ENCODE assay signal across 1 cellular context in the genomic region with DNA sequence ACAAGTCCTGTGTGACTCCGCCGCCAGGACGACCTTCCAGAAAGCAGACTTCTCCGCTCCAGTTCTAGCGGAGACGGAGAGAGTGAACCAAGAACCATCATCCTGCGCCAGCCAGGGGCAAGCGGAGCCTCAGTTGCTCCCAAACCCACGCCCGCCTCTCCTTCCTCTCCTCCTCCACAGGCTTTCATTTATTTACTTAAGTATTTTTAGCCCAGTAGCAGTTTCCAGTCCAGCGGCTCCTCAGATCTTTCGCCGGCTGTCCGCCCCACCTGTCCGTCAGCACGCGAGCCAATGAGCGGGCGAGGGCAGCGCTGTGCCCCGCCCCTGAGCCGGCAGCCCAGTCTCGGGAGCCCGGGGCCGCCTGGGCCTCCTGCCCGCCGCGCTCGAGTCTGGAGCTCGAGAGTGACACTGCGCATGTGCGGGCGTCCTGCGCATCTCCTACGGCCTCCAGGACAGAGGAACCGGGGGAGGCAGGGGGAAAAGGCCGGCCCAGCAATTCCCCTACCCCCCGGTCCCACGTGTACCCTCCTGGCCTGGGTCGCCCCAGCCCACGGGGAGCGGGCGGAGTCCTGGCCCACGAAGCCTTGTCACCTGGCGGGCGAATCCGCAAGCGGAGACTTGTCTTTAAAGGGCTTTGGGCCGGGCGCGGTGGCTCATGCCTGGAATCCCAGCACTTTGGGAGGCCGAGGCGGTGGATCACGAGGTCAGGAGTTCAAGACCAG.
TF ChIP-seq lines count a peak whose summit lies in the region.

A gene (plus strand): TSS at position 425 of the 722 bp plus-strand sequence.

TF ChIP-seq in HepG2, 621 proteins besides CTCF, POLR2A, EP300 and RAD21 (continued from another document and continues in another):
- TF ChIP-seq, protein P1, sequence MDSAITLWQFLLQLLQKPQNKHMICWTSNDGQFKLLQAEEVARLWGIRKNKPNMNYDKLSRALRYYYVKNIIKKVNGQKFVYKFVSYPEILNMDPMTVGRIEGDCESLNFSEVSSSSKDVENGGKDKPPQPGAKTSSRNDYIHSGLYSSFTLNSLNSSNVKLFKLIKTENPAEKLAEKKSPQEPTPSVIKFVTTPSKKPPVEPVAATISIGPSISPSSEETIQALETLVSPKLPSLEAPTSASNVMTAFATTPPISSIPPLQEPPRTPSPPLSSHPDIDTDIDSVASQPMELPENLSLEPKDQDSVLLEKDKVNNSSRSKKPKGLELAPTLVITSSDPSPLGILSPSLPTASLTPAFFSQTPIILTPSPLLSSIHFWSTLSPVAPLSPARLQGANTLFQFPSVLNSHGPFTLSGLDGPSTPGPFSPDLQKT (CRISPR knock-in tag; IDR thresholded peaks at IDR 0.05; ENCODE audit: borderline replicate concordance): no peak
- 0 out of 2 replicates have a peak, but pooled peaks have one; percentile 8 for TF ChIP-seq ZBTB3 (CRISPR knock-in tag; IDR thresholded peaks at IDR 0.05; ENCODE audit: borderline replicate concordance, low read depth)
- TF ChIP-seq SRY (CRISPR knock-in tag; IDR thresholded peaks at IDR 0.05): 0 out of 2 replicates have a peak, but pooled peaks have one; percentile 31
- no peak for TF ChIP-seq TSC22D2 (CRISPR knock-in tag; IDR thresholded peaks at IDR 0.05; ENCODE audit: borderline replicate concordance)
- TF ChIP-seq, protein P2, sequence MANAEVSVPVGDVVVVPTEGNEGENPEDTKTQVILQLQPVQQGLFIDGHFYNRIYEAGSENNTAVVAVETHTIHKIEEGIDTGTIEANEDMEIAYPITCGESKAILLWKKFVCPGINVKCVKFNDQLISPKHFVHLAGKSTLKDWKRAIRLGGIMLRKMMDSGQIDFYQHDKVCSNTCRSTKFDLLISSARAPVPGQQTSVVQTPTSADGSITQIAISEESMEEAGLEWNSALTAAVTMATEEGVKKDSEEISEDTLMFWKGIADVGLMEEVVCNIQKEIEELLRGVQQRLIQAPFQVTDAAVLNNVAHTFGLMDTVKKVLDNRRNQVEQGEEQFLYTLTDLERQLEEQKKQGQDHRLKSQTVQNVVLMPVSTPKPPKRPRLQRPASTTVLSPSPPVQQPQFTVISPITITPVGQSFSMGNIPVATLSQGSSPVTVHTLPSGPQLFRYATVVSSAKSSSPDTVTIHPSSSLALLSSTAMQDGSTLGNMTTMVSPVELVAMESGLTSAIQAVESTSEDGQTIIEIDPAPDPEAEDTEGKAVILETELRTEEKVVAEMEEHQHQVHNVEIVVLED (CRISPR knock-in tag; IDR thresholded peaks at IDR 0.05; ENCODE audit: borderline replicate concordance): peak; percentile 59; the same call in 1 of the 2 replicates
- TF ChIP-seq ARHGAP35 (CRISPR knock-in tag; IDR thresholded peaks at IDR 0.05; ENCODE audit: borderline replicate concordance): no peak
- peak; percentile 32; the same call in 1 of the 2 replicates for TF ChIP-seq GATAD2A (CRISPR knock-in tag; IDR thresholded peaks at IDR 0.05)
- TF ChIP-seq IRF2 (CRISPR knock-in tag; IDR thresholded peaks at IDR 0.05): peak; percentile 46; the same call in 1 of the 2 replicates
- no peak for TF ChIP-seq ZNF530 (CRISPR knock-in tag; IDR thresholded peaks at IDR 0.05; ENCODE audit: low read depth)
- TF ChIP-seq CBFB (CRISPR knock-in tag; IDR thresholded peaks at IDR 0.05): 0 out of 2 replicates have a peak, but pooled peaks have one; percentile 8
- no peak for TF ChIP-seq ZNF569 (CRISPR knock-in tag; IDR thresholded peaks at IDR 0.05; ENCODE audit: borderline replicate concordance)
- no peak for TF ChIP-seq PLRG1 (conservative IDR thresholded peaks at IDR 0.05)
- TF ChIP-seq PHF21A (CRISPR knock-in tag; IDR thresholded peaks at IDR 0.05): peak; percentile 35
- no peak for TF ChIP-seq NR2F6 (IDR thresholded peaks at IDR 0.05)
- TF ChIP-seq NR2F6 (CRISPR knock-in tag; IDR thresholded peaks at IDR 0.05): no peak
- TF ChIP-seq, protein P3, sequence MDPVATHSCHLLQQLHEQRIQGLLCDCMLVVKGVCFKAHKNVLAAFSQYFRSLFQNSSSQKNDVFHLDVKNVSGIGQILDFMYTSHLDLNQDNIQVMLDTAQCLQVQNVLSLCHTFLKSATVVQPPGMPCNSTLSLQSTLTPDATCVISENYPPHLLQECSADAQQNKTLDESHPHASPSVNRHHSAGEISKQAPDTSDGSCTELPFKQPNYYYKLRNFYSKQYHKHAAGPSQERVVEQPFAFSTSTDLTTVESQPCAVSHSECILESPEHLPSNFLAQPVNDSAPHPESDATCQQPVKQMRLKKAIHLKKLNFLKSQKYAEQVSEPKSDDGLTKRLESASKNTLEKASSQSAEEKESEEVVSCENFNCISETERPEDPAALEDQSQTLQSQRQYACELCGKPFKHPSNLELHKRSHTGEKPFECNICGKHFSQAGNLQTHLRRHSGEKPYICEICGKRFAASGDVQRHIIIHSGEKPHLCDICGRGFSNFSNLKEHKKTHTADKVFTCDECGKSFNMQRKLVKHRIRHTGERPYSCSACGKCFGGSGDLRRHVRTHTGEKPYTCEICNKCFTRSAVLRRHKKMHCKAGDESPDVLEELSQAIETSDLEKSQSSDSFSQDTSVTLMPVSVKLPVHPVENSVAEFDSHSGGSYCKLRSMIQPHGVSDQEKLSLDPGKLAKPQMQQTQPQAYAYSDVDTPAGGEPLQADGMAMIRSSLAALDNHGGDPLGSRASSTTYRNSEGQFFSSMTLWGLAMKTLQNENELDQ (CRISPR knock-in tag; IDR thresholded peaks at IDR 0.05; ENCODE audit: borderline replicate concordance): no peak
- no peak for TF ChIP-seq MATR3 (CRISPR knock-in tag; IDR thresholded peaks at IDR 0.05)
- TF ChIP-seq, protein P4, sequence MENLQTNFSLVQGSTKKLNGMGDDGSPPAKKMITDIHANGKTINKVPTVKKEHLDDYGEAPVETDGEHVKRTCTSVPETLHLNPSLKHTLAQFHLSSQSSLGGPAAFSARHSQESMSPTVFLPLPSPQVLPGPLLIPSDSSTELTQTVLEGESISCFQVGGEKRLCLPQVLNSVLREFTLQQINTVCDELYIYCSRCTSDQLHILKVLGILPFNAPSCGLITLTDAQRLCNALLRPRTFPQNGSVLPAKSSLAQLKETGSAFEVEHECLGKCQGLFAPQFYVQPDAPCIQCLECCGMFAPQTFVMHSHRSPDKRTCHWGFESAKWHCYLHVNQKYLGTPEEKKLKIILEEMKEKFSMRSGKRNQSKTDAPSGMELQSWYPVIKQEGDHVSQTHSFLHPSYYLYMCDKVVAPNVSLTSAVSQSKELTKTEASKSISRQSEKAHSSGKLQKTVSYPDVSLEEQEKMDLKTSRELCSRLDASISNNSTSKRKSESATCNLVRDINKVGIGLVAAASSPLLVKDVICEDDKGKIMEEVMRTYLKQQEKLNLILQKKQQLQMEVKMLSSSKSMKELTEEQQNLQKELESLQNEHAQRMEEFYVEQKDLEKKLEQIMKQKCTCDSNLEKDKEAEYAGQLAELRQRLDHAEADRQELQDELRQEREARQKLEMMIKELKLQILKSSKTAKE (CRISPR knock-in tag; IDR thresholded peaks at IDR 0.05; ENCODE audit: borderline replicate concordance): no peak; the same call in 1 of the 2 replicates
- no peak for TF ChIP-seq TBX3 (IDR thresholded peaks at IDR 0.05; ENCODE audit: borderline replicate concordance)
- TF ChIP-seq, protein P5, sequence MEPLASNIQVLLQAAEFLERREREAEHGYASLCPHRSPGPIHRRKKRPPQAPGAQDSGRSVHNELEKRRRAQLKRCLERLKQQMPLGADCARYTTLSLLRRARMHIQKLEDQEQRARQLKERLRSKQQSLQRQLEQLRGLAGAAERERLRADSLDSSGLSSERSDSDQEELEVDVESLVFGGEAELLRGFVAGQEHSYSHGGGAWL (CRISPR knock-in tag; IDR thresholded peaks at IDR 0.05): peak; percentile 74; the same call in 1 of the 2 replicates
- TF ChIP-seq ZEB1 (IDR thresholded peaks at IDR 0.05; ENCODE audit: insufficient replicate concordance, low read depth): no peak
- TF ChIP-seq GTF3A (CRISPR knock-in tag; conservative IDR thresholded peaks at IDR 0.05): no peak
- TF ChIP-seq, protein P6, sequence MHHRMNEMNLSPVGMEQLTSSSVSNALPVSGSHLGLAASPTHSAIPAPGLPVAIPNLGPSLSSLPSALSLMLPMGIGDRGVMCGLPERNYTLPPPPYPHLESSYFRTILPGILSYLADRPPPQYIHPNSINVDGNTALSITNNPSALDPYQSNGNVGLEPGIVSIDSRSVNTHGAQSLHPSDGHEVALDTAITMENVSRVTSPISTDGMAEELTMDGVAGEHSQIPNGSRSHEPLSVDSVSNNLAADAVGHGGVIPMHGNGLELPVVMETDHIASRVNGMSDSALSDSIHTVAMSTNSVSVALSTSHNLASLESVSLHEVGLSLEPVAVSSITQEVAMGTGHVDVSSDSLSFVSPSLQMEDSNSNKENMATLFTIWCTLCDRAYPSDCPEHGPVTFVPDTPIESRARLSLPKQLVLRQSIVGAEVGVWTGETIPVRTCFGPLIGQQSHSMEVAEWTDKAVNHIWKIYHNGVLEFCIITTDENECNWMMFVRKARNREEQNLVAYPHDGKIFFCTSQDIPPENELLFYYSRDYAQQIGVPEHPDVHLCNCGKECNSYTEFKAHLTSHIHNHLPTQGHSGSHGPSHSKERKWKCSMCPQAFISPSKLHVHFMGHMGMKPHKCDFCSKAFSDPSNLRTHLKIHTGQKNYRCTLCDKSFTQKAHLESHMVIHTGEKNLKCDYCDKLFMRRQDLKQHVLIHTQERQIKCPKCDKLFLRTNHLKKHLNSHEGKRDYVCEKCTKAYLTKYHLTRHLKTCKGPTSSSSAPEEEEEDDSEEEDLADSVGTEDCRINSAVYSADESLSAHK (CRISPR knock-in tag; IDR thresholded peaks at IDR 0.05; ENCODE audit: borderline replicate concordance): no peak
- 0 out of 2 replicates have a peak, but pooled peaks have one; percentile 60 for TF ChIP-seq ZNF251 (CRISPR knock-in tag; IDR thresholded peaks at IDR 0.05)
- no peak; the same call in 1 of the 2 replicates for TF ChIP-seq ZC3H4 (CRISPR knock-in tag; IDR thresholded peaks at IDR 0.05; ENCODE audit: borderline replicate concordance)
- TF ChIP-seq SALL1 (CRISPR knock-in tag; IDR thresholded peaks at IDR 0.05): peak; percentile 37; the same call in 1 of the 2 replicates
- TF ChIP-seq EZH2 (conservative IDR thresholded peaks at IDR 0.05; ENCODE audit: low read depth, low read length): no peak
- TF ChIP-seq, protein P7, sequence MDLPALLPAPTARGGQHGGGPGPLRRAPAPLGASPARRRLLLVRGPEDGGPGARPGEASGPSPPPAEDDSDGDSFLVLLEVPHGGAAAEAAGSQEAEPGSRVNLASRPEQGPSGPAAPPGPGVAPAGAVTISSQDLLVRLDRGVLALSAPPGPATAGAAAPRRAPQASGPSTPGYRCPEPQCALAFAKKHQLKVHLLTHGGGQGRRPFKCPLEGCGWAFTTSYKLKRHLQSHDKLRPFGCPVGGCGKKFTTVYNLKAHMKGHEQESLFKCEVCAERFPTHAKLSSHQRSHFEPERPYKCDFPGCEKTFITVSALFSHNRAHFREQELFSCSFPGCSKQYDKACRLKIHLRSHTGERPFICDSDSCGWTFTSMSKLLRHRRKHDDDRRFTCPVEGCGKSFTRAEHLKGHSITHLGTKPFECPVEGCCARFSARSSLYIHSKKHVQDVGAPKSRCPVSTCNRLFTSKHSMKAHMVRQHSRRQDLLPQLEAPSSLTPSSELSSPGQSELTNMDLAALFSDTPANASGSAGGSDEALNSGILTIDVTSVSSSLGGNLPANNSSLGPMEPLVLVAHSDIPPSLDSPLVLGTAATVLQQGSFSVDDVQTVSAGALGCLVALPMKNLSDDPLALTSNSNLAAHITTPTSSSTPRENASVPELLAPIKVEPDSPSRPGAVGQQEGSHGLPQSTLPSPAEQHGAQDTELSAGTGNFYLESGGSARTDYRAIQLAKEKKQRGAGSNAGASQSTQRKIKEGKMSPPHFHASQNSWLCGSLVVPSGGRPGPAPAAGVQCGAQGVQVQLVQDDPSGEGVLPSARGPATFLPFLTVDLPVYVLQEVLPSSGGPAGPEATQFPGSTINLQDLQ (CRISPR knock-in tag; IDR thresholded peaks at IDR 0.05): no peak
- TF ChIP-seq ZIK1 (CRISPR knock-in tag; IDR thresholded peaks at IDR 0.05; ENCODE audit: borderline replicate concordance, low read depth): no peak
- TF ChIP-seq KAT2B (IDR thresholded peaks at IDR 0.05; ENCODE audit: borderline replicate concordance, low read depth, low read length): no peak
- TF ChIP-seq, protein P8, sequence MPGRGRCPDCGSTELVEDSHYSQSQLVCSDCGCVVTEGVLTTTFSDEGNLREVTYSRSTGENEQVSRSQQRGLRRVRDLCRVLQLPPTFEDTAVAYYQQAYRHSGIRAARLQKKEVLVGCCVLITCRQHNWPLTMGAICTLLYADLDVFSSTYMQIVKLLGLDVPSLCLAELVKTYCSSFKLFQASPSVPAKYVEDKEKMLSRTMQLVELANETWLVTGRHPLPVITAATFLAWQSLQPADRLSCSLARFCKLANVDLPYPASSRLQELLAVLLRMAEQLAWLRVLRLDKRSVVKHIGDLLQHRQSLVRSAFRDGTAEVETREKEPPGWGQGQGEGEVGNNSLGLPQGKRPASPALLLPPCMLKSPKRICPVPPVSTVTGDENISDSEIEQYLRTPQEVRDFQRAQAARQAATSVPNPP (CRISPR knock-in tag; IDR thresholded peaks at IDR 0.05): no peak
- no peak for TF ChIP-seq ZNF543 (CRISPR knock-in tag; IDR thresholded peaks at IDR 0.05)
- TF ChIP-seq DR1 (CRISPR knock-in tag; IDR thresholded peaks at IDR 0.05): no peak
- peak; percentile 68 for TF ChIP-seq POGZ (CRISPR knock-in tag; IDR thresholded peaks at IDR 0.05)
- TF ChIP-seq CBX1 (IDR thresholded peaks at IDR 0.05; ENCODE audit: low read depth): no peak
- peak; percentile 51; the same call in 1 of the 2 replicates for TF ChIP-seq THAP11 (CRISPR knock-in tag; IDR thresholded peaks at IDR 0.05)
- TF ChIP-seq ASH2L (IDR thresholded peaks at IDR 0.05; ENCODE audit: insufficient read length, low read depth, low read length): no peak
